ENCODE assay signal across 19 cellular contexts in genomic region chr2:78416625-78417300, GRCh38.
DNase-seq lines count a peak whose midpoint lies in the region; TF ChIP-seq lines count a peak whose summit lies in the region.
"Had no signal": no experiment of that assay in that cellular context is flagged by ENCODE, and none has a peak within 500 bp of the region (broad histone marks: within the 10 kb centered on the region; RNA-seq: fewer than 3 reads in every experiment).

No MANE protein-coding gene starts in this region.

- POLR2A ChIA-PET in Caco-2 (lab: Charles Lee) = no interaction called here

- peaks cover 16% of the 10 kb centered on the region for H3K4me1 ChIP-seq in Caco-2
- no peaks in the 10 kb centered on the region for H3K4me1 ChIP-seq in mesodermal cell (ENCODE audit: control insufficient read depth, insufficient read depth, low read length, poor library complexity, severe bottlenecking)

- TF ChIP-seq CTCF in Caco-2 (IDR thresholded peaks at IDR 0.05; ENCODE audit: insufficient read depth in 1 of 2, low read depth in 1 of 2, low read length in 1 of 2, severe bottlenecking in 1 of 2, unreplicated experiment in 1 of 2) = no peak

- H3K27me3 Mint-ChIP-seq in Caco-2 (ENCODE audit: insufficient read depth, unreplicated experiment) = no peaks in the 10 kb centered on the region
- H3K27me3 Mint-ChIP-seq: CD8-positive, alpha-beta memory T cell had no signal

- H3K27ac ChIP-seq in mesodermal cell (ENCODE audit: low read depth, low read length, severe bottlenecking) = peak overlapping the region; percentile 75
- H3K27ac ChIP-seq: RWPE1 had no signal

- CTCF ChIA-PET in Caco-2 (lab: Charles Lee) = no interaction called here

- no peaks in the 10 kb centered on the region for H3K9me3 Mint-ChIP-seq in Caco-2 (ENCODE audit: unreplicated experiment)
- H3K9me3 Mint-ChIP-seq: GM23338 had no signal

- H3K27ac Mint-ChIP-seq in Caco-2 (ENCODE audit: unreplicated experiment) = peak overlapping the region; percentile 45
- H3K27ac Mint-ChIP-seq: CD8-positive, alpha-beta memory T cell; GM23338; T-helper 1 cell treated with Interleukin-12 subunit alpha and Interleukin-12 subunit beta and Interleukin-4 antibody, amounts not matched to agents 30 μg/mL and 1 μg/mL, for 36 hours had no signal

- no peaks in the 10 kb centered on the region for H3K36me3 ChIP-seq in Caco-2 (ENCODE audit: control insufficient read depth, insufficient read depth, low read length)
- no peaks in the 10 kb centered on the region for H3K36me3 ChIP-seq in mesodermal cell (ENCODE audit: control insufficient read depth, insufficient read depth, low read length)

- peaks cover 21% of the 10 kb centered on the region for H3K4me1 Mint-ChIP-seq in Caco-2 (ENCODE audit: low read depth, unreplicated experiment)
- H3K4me1 Mint-ChIP-seq: CD8-positive, alpha-beta memory T cell; GM23338 had no signal

- no TSS peak for BruUV-seq in Caco-2 (replicated peaks; lab: Mats Ljungman, UMichigan)

- no peaks in the 10 kb centered on the region for H3K27me3 ChIP-seq in Caco-2 (replicated peaks; ENCODE audit: control insufficient read depth, insufficient read depth, low read length)

- 0 out of 2 replicates have a peak, but pooled peaks cover 3% of the 10 kb centered on the region for H3K9me3 ChIP-seq in Caco-2
- no peaks in the 10 kb centered on the region for H3K9me3 ChIP-seq in mesodermal cell (ENCODE audit: control insufficient read depth, low read length)

- no peak overlapping the region for H3K4me3 ChIP-seq in Caco-2 (ENCODE audit: low read depth, low read length)
- H3K4me3 ChIP-seq in mesodermal cell (ENCODE audit: extremely low read depth, insufficient read depth, low read length, poor library complexity, severe bottlenecking) = no peak overlapping the region
- H3K4me3 ChIP-seq: GM23338, K562 had no signal

- intact Hi-C loops in Caco-2 (cut with micrococcal nuclease; ENCODE audit: unreplicated experiment) = loop anchor here (5.0 kb wide), 1 partner anchor 126 kb away; no protein-coding TSS in a partner anchor

- H3K36me3 Mint-ChIP-seq in Caco-2 (ENCODE audit: insufficient read depth, unreplicated experiment) = no peaks in the 10 kb centered on the region
- H3K36me3 Mint-ChIP-seq: CD8-positive, alpha-beta memory T cell had no signal

- no peak overlapping the region for H3K4me3 Mint-ChIP-seq in Caco-2 (ENCODE audit: unreplicated experiment)
- H3K4me3 Mint-ChIP-seq: CD8-positive, alpha-beta memory T cell; GM23338; T-helper 1 cell treated with Interleukin-12 subunit alpha and Interleukin-12 subunit beta and Interleukin-4 antibody, amounts not matched to agents 30 μg/mL and 1 μg/mL, for 36 hours had no signal

- no CpG with 5 or more reads among the region's 2 CpGs for WGBS in mesodermal cell (ENCODE audit: insufficient coverage in 2 of 2), 2 experiments

- no peak for DNase-seq in Caco-2
- peak; percentile 54 for DNase-seq in DMS53 treated with DMSO at 0.1 percent for 48 hours (lab: John Stamatoyannopoulos, UW; ENCODE audit: unreplicated experiment)
- peak; percentile 42 for DNase-seq in SK-N-DZ (ENCODE audit: low spot score)
- no peak for DNase-seq in NCI-H1694 treated with DMSO at 0.1 percent for 48 hours (lab: John Stamatoyannopoulos, UW)
- DNase-seq in GM03348 (ENCODE audit: low spot score) = no peak
- DNase-seq in RKO (ENCODE audit: low spot score) = no peak
- DNase-seq: C1 segment of cervical spinal cord; CD8-positive, alpha-beta memory T cell; HCEC 1CT; NCI-H2029; NCI-H345; NCI-H526; OCI-M1; SIG-M5 had no signal

Comparison
In these comparisons a context has a peak if more than half of its experiments do, and no peak if none do; other contexts are left out.
1. DNase-seq: peak in DMS53 treated with DMSO at 0.1 percent for 48 hours (single experiment) and SK-N-DZ (single experiment); none in Caco-2 (0 of 2), NCI-H1694 treated with DMSO at 0.1 percent for 48 hours (single experiment), GM03348 (single experiment) and RKO (single experiment).